ENCODE assay signal across 8 cellular contexts in genomic region chr1:16163882-16164820, GRCh38. TPM values are rescaled to one million over a fixed set of nuclear protein-coding genes. Genes with fewer than 3 reads are reported as not detected.
DNase-seq lines count a peak whose midpoint lies in the region; ATAC-seq and TF ChIP-seq lines count a peak whose summit lies in the region.

No MANE protein-coding gene starts in this region.

- no peaks in the 10 kb centered on the region for H3K36me3 Mint-ChIP-seq in activated naive CD8-positive, alpha-beta T cell treated with anti-CD3 and anti-CD28 coated beads for 36 hours
- no peaks in the 10 kb centered on the region for H3K36me3 Mint-ChIP-seq in stimulated activated memory B cell treated with anti-CD40 and anti-IgM and Interleukin-4, amounts not matched to agents 10 μg/mL and 1 μg/mL and 100 μg/mL, for 72 hours

- peaks cover 44% of the 10 kb centered on the region for H3K4me1 Mint-ChIP-seq in activated naive CD8-positive, alpha-beta T cell treated with anti-CD3 and anti-CD28 coated beads for 36 hours
- peaks cover 37% of the 10 kb centered on the region for H3K4me1 Mint-ChIP-seq in stimulated activated memory B cell treated with anti-CD40 and anti-IgM and Interleukin-4, amounts not matched to agents 10 μg/mL and 1 μg/mL and 100 μg/mL, for 72 hours

- no peaks in the 10 kb centered on the region for H3K36me3 ChIP-seq in left lung

- H3K4me1 ChIP-seq in left lung = peaks cover 0 to 26% of the 10 kb centered on the region in 2 donors

- H3K27me3 ChIP-seq in left lung = peaks cover 0 to 42% of the 10 kb centered on the region in 2 donors

- ATAC-seq in left lung = peak; percentile 53
- no peak for ATAC-seq in stimulated activated memory B cell treated with anti-CD40 and anti-IgM and Interleukin-4, amounts not matched to agents 10 μg/mL and 1 μg/mL and 100 μg/mL, for 72 hours
- no peak for ATAC-seq in GM18868 (IDR thresholded peaks at IDR 0.05; ENCODE audit: unreplicated experiment)
- ATAC-seq in GM21360 (IDR thresholded peaks at IDR 0.05; ENCODE audit: unreplicated experiment) = no peak

- H3K27ac ChIP-seq in left lung = no peak overlapping the region

- peak overlapping the region; percentile 35 for H3K4me3 Mint-ChIP-seq in activated naive CD8-positive, alpha-beta T cell treated with anti-CD3 and anti-CD28 coated beads for 36 hours
- H3K4me3 Mint-ChIP-seq in stimulated activated memory B cell treated with anti-CD40 and anti-IgM and Interleukin-4, amounts not matched to agents 10 μg/mL and 1 μg/mL and 100 μg/mL, for 72 hours = no peak overlapping the region

- intact Hi-C loops in left lung (cut with DNase I) = no loop called here

- peak overlapping the region; percentile 55 for H3K27ac Mint-ChIP-seq in activated naive CD8-positive, alpha-beta T cell treated with anti-CD3 and anti-CD28 coated beads for 36 hours
- no peak overlapping the region for H3K27ac Mint-ChIP-seq in stimulated activated memory B cell treated with anti-CD40 and anti-IgM and Interleukin-4, amounts not matched to agents 10 μg/mL and 1 μg/mL and 100 μg/mL, for 72 hours

- peak; percentile 62 for DNase-seq in DMS 273 (lab: John Stamatoyannopoulos, UW; ENCODE audit: unreplicated experiment)
- peak; percentile 88 for DNase-seq in NCI-H1092 treated with DMSO at 0.1 percent for 48 hours (lab: John Stamatoyannopoulos, UW)
- peak; percentile 28 for DNase-seq in activated naive CD8-positive, alpha-beta T cell treated with anti-CD3 and anti-CD28 coated beads for 36 hours
- no peak for DNase-seq in left lung
- no peak for DNase-seq in DMS79 treated with DMSO at 0.1 percent for 48 hours (lab: John Stamatoyannopoulos, UW)

- H3K9me3 Mint-ChIP-seq in activated naive CD8-positive, alpha-beta T cell treated with anti-CD3 and anti-CD28 coated beads for 36 hours = no peaks in the 10 kb centered on the region
- H3K9me3 Mint-ChIP-seq in stimulated activated memory B cell treated with anti-CD40 and anti-IgM and Interleukin-4, amounts not matched to agents 10 μg/mL and 1 μg/mL and 100 μg/mL, for 72 hours = no peaks in the 10 kb centered on the region

- H3K27me3 Mint-ChIP-seq in activated naive CD8-positive, alpha-beta T cell treated with anti-CD3 and anti-CD28 coated beads for 36 hours = peaks cover 20% of the 10 kb centered on the region
- no peaks in the 10 kb centered on the region for H3K27me3 Mint-ChIP-seq in stimulated activated memory B cell treated with anti-CD40 and anti-IgM and Interleukin-4, amounts not matched to agents 10 μg/mL and 1 μg/mL and 100 μg/mL, for 72 hours

- TF ChIP-seq CTCF in left lung (IDR thresholded peaks at IDR 0.05) = no peak

- H3K4me3 ChIP-seq in left lung = no peak overlapping the region

- H3K9me3 ChIP-seq in left lung = no peaks in the 10 kb centered on the region

RNA-seq across cellular contexts. Expression of gene EPHA2, which starts 8.3 kb away (rescaled TPM):
- under 1 TPM in 1 of 2 experiments, not detected in 1; 0.08 TPM for total RNA-seq in activated naive CD8-positive, alpha-beta T cell treated with anti-CD3 and anti-CD28 coated beads for 36 hours
- total RNA-seq in left lung = 10 to 100 TPM; 36.9 to 62.6 TPM

RNA-seq across cellular contexts. Expression of gene ARHGEF19, which starts 48.3 kb away (rescaled TPM):
- 1 to 10 TPM; 4.4 to 4.5 TPM for total RNA-seq in activated naive CD8-positive, alpha-beta T cell treated with anti-CD3 and anti-CD28 coated beads for 36 hours
- total RNA-seq in left lung = 10 to 100 TPM; 10.4 to 13.1 TPM

Comparison
In these comparisons a context has a peak if more than half of its experiments do, and no peak if none do; other contexts are left out.
1. DNase-seq: peak in DMS 273 (single experiment), NCI-H1092 treated with DMSO at 0.1 percent for 48 hours (single experiment) and activated naive CD8-positive, alpha-beta T cell treated with anti-CD3 and anti-CD28 coated beads for 36 hours (single experiment); none in left lung (0 of 2) and DMS79 treated with DMSO at 0.1 percent for 48 hours (single experiment).
2. RNA of gene EPHA2, which starts 8.3 kb away (total RNA-seq): 36.9 to 62.6 TPM in left lung; 0.08 TPM in activated naive CD8-positive, alpha-beta T cell treated with anti-CD3 and anti-CD28 coated beads for 36 hours; every median in the first group is over 10 times any median in the second.